7 cellular contexts compared by ENCODE assay signal in the genomic region with DNA sequence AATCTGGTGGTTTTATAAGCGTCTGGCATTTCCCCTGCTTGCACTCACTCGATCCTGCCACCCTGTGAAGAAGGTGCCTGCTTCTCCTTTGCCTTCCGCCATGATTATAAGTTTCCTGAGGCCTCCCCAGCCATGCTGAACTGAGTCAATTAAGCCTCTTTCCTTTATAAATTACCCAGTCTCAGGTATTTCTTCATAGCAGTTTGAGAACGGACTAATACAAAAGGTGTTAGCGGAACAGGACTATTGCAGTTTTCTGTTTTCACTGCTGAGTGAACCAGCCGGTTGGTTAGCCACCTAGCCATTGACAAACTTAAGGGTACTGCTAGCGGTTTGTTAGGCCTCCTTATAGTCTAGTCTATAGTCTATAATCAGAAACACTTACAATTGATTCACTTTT. TPM values are rescaled to one million over a fixed set of nuclear protein-coding genes. Genes with fewer than 3 reads are reported as not detected.
DNase-seq lines count a peak whose midpoint lies in the region; ATAC-seq and TF ChIP-seq lines count a peak whose summit lies in the region.
"Not testable (repeated sequence)": the region's sequence is repeated elsewhere in the genome, so short reads cannot be mapped to it uniquely, and the experiment has no call there.

No MANE protein-coding gene starts in this region.

- H3K4me3 Mint-ChIP-seq in activated CD4-positive, alpha-beta T cell treated with anti-CD3 and anti-CD28 coated beads, Interleukin-2, amount 10 ng/mL, durations not matched to agents 7 days and 5 days = peak overlapping the region; percentile 100
- H3K4me3 Mint-ChIP-seq in activated naive CD4-positive, alpha-beta T cell treated with anti-CD3 and anti-CD28 coated beads, Interleukin-2, amount 10 ng/mL, durations not matched to agents 7 days and 5 days = peak overlapping the region; percentile 100
- peak overlapping the region; percentile 100 for H3K4me3 Mint-ChIP-seq in central memory CD8-positive, alpha-beta T cell
- peak overlapping the region; percentile 100 for H3K4me3 Mint-ChIP-seq in osteocyte (ENCODE audit: unreplicated experiment)

- not testable (repeated sequence) for TF ChIP-seq CTCF in DND-41 (IDR thresholded peaks at IDR 0.05; ENCODE audit: borderline replicate concordance, extremely low read depth, low read length, poor library complexity, severe bottlenecking); PC-3 (conservative IDR thresholded peaks at IDR 0.05; ENCODE audit: low read depth, low read length); lower lobe of right lung (IDR thresholded peaks at IDR 0.05); osteocyte (IDR thresholded peaks at IDR 0.05)

- not testable (repeated sequence) for ATAC-seq in DND-41 (ENCODE audit: insufficient read depth, low read depth); PC-3; central memory CD8-positive, alpha-beta T cell (replicated peaks; ENCODE audit: extremely low read depth, poor library complexity, severe bottlenecking); lower lobe of right lung

- not testable (repeated sequence) for H3K27me3 ChIP-seq in DND-41 (ENCODE audit: insufficient read depth, low read length, poor library complexity); PC-3 (ENCODE audit: low read length); lower lobe of right lung (ENCODE audit: low read depth)

- H3K27ac ChIP-seq in DND-41 (ENCODE audit: low read length); PC-3 (ENCODE audit: low read length); lower lobe of right lung: not testable (repeated sequence)

- H3K4me3 ChIP-seq in DND-41 (ENCODE audit: low read depth in 1 of 2, low read length in 2 of 2) (peak overlapping the region in 1 of 2 experiments; percentile 97; a peak in 1 of 4 replicates), lower lobe of right lung (peak overlapping the region; percentile 94)
- H3K4me3 ChIP-seq in PC-3 (ENCODE audit: low read length) = not testable (repeated sequence)

- BruUV-seq in PC-3 (replicated peaks; lab: Mats Ljungman, UMichigan) = not testable (repeated sequence)

- peaks cover 31% of the 10 kb centered on the region for H3K4me1 Mint-ChIP-seq in activated CD4-positive, alpha-beta T cell treated with anti-CD3 and anti-CD28 coated beads, Interleukin-2, amount 10 ng/mL, durations not matched to agents 7 days and 5 days
- H3K4me1 Mint-ChIP-seq in activated naive CD4-positive, alpha-beta T cell treated with anti-CD3 and anti-CD28 coated beads, Interleukin-2, amount 10 ng/mL, durations not matched to agents 7 days and 5 days = peaks cover 31% of the 10 kb centered on the region
- peaks cover 45% of the 10 kb centered on the region for H3K4me1 Mint-ChIP-seq in central memory CD8-positive, alpha-beta T cell
- H3K4me1 Mint-ChIP-seq in osteocyte (ENCODE audit: unreplicated experiment) = peaks cover 24% of the 10 kb centered on the region

- not testable (repeated sequence) for DNase-seq in DND-41; PC-3; activated CD4-positive, alpha-beta T cell treated with anti-CD3 and anti-CD28 coated beads, Interleukin-2, amount 10 ng/mL, durations not matched to agents 7 days and 5 days; activated naive CD4-positive, alpha-beta T cell treated with anti-CD3 and anti-CD28 coated beads, Interleukin-2, amount 10 ng/mL, durations not matched to agents 7 days and 5 days; central memory CD8-positive, alpha-beta T cell (ENCODE audit: low spot score in 2 of 2); lower lobe of right lung; osteocyte (ENCODE audit: extremely low spot score, unreplicated experiment)

- intact Hi-C loops in PC-3 (cut with micrococcal nuclease); lower lobe of right lung (cut with DNase I): not testable (repeated sequence)

- not testable (repeated sequence) for H3K9ac ChIP-seq in DND-41 (ENCODE audit: low read depth, low read length); PC-3 (ENCODE audit: low read length)

- H3K27ac Mint-ChIP-seq in activated CD4-positive, alpha-beta T cell treated with anti-CD3 and anti-CD28 coated beads, Interleukin-2, amount 10 ng/mL, durations not matched to agents 7 days and 5 days; osteocyte (ENCODE audit: unreplicated experiment): not testable (repeated sequence)
- peak overlapping the region; percentile 25 for H3K27ac Mint-ChIP-seq in activated naive CD4-positive, alpha-beta T cell treated with anti-CD3 and anti-CD28 coated beads, Interleukin-2, amount 10 ng/mL, durations not matched to agents 7 days and 5 days
- peak overlapping the region; percentile 9 for H3K27ac Mint-ChIP-seq in central memory CD8-positive, alpha-beta T cell (ENCODE audit: low read depth)

- CTCF ChIA-PET in PC-3 (lab: Charles Lee); activated CD4-positive, alpha-beta T cell treated with anti-CD3 and anti-CD28 coated beads, Interleukin-2, amount 10 ng/mL, durations not matched to agents 7 days and 5 days (lab: Charles Lee); activated naive CD4-positive, alpha-beta T cell treated with anti-CD3 and anti-CD28 coated beads, Interleukin-2, amount 10 ng/mL, durations not matched to agents 7 days and 5 days (lab: Charles Lee): not testable (repeated sequence)

- peaks cover 72% of the 10 kb centered on the region for H3K79me2 ChIP-seq in DND-41 (ENCODE audit: insufficient read depth, low read length)
- peaks cover 70% of the 10 kb centered on the region for H3K79me2 ChIP-seq in PC-3 (ENCODE audit: low read length)

- H2AFZ ChIP-seq in DND-41 (ENCODE audit: low read depth, low read length); PC-3 (ENCODE audit: low read length): not testable (repeated sequence)

- not testable (repeated sequence) for H3K27me3 Mint-ChIP-seq in activated CD4-positive, alpha-beta T cell treated with anti-CD3 and anti-CD28 coated beads, Interleukin-2, amount 10 ng/mL, durations not matched to agents 7 days and 5 days; activated naive CD4-positive, alpha-beta T cell treated with anti-CD3 and anti-CD28 coated beads, Interleukin-2, amount 10 ng/mL, durations not matched to agents 7 days and 5 days; central memory CD8-positive, alpha-beta T cell; osteocyte (ENCODE audit: unreplicated experiment)

- POLR2A ChIA-PET in PC-3 (lab: Charles Lee; ENCODE audit: unreplicated experiment); activated CD4-positive, alpha-beta T cell treated with anti-CD3 and anti-CD28 coated beads, Interleukin-2, amount 10 ng/mL, durations not matched to agents 7 days and 5 days (lab: Charles Lee): not testable (repeated sequence)

- H3K4me1 ChIP-seq in DND-41 (ENCODE audit: insufficient read depth, low read length) (peaks cover 33% of the 10 kb centered on the region), PC-3 (ENCODE audit: insufficient read depth, low read length) (peaks cover 12% of the 10 kb centered on the region), lower lobe of right lung (peaks cover 23% of the 10 kb centered on the region)

- H4K20me1 ChIP-seq in DND-41 (ENCODE audit: insufficient read depth, low read length) = peaks cover 16% of the 10 kb centered on the region; the same call in 1 of the 2 replicates
- not testable (repeated sequence) for H4K20me1 ChIP-seq in PC-3 (ENCODE audit: low read length)

- H3K36me3 ChIP-seq in DND-41 (ENCODE audit: insufficient read depth, low read length); PC-3 (ENCODE audit: low read depth, low read length); lower lobe of right lung: not testable (repeated sequence)

- H3F3A ChIP-seq in PC-3 (ENCODE audit: low read length, unreplicated experiment) = not testable (repeated sequence)

- H3K9me3 Mint-ChIP-seq in activated CD4-positive, alpha-beta T cell treated with anti-CD3 and anti-CD28 coated beads, Interleukin-2, amount 10 ng/mL, durations not matched to agents 7 days and 5 days; activated naive CD4-positive, alpha-beta T cell treated with anti-CD3 and anti-CD28 coated beads, Interleukin-2, amount 10 ng/mL, durations not matched to agents 7 days and 5 days; central memory CD8-positive, alpha-beta T cell; osteocyte (ENCODE audit: unreplicated experiment): not testable (repeated sequence)

- peaks cover 28% of the 10 kb centered on the region for H3K36me3 Mint-ChIP-seq in activated CD4-positive, alpha-beta T cell treated with anti-CD3 and anti-CD28 coated beads, Interleukin-2, amount 10 ng/mL, durations not matched to agents 7 days and 5 days (ENCODE audit: low read depth)
- peaks cover 14% of the 10 kb centered on the region for H3K36me3 Mint-ChIP-seq in activated naive CD4-positive, alpha-beta T cell treated with anti-CD3 and anti-CD28 coated beads, Interleukin-2, amount 10 ng/mL, durations not matched to agents 7 days and 5 days
- peaks cover 17% of the 10 kb centered on the region for H3K36me3 Mint-ChIP-seq in central memory CD8-positive, alpha-beta T cell (ENCODE audit: insufficient read depth)
- H3K36me3 Mint-ChIP-seq in osteocyte (ENCODE audit: unreplicated experiment) = not testable (repeated sequence)

- H3K4me2 ChIP-seq in DND-41 (ENCODE audit: insufficient read depth, low read length) (peak overlapping the region; percentile 88), PC-3 (ENCODE audit: low read length) (peak overlapping the region; percentile 82; the same call in 1 of the 2 replicates)

- H3K9me3 ChIP-seq in DND-41 (ENCODE audit: insufficient read depth, low read length, severe bottlenecking); PC-3 (ENCODE audit: low read length); lower lobe of right lung: not testable (repeated sequence)

- not testable (repeated sequence) for H3K9me2 ChIP-seq in PC-3 (replicated peaks; ENCODE audit: low read length)

RNA-seq across cellular contexts. Expression of gene MPHOSPH8, which starts 2.5 kb away (rescaled TPM):
- total RNA-seq in PC-3 (2014; rRNA removed) (13.3 and 16.1 TPM in 2 replicates), lower lobe of right lung (46.5 TPM), osteocyte (32.2 and 32.7 TPM in 2 replicates)
- total RNA-seq in activated CD4-positive, alpha-beta T cell treated with anti-CD3 and anti-CD28 coated beads, Interleukin-2, amount 10 ng/mL, durations not matched to agents 7 days and 5 days = 10 to 100 TPM; 44.9 to 49.6 TPM
